ENCODE assay signal across 27 cellular contexts in the genomic region with DNA sequence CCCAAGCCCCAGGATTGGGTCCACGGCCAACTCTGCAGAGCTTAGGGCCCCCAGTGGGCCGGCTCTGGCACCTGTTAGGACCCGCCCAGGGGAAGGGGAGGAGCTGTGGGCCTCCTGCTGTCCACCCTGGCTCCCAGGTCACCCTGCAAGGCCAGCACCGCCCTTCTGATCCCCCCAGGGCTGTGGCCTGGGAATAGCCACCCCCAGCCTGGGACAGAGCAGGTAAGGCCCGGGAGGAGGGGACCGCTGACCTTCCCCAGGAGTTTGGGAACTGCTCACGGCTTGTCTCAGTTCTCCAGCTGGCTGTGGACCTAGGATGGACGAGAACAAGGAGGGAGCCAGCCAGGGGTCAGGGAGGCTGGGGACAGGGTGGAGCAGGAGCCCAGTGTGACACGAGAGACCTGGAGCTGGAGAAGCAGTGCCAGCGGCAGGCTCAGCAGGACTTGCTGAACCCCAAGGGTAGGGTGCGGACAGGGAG. TPM values are rescaled to one million over a fixed set of nuclear protein-coding genes. Genes with fewer than 3 reads are reported as not detected.
DNase-seq lines count a peak whose midpoint lies in the region; ATAC-seq and TF ChIP-seq lines count a peak whose summit lies in the region.
"Had no signal": no experiment of that assay in that cellular context is flagged by ENCODE, and none has a peak within 500 bp of the region (broad histone marks: within the 10 kb centered on the region; RNA-seq: fewer than 3 reads in every experiment).

No MANE protein-coding gene starts in this region.

- TF ChIP-seq CTCF in RWPE1 (conservative IDR thresholded peaks at IDR 0.05; ENCODE audit: low read depth): no peak
- TF ChIP-seq CTCF in lower lobe of right lung (IDR thresholded peaks at IDR 0.05): no peak
- TF ChIP-seq CTCF in tibial nerve (IDR thresholded peaks at IDR 0.05): no peak

- H3K27me3 Mint-ChIP-seq in activated T-helper 17 cell treated with anti-CD3 and anti-CD28 coated beads, Interleukin-2, amount 50 U/mL, for 72 hours: peaks cover 19% of the 10 kb centered on the region

- H3K36me3 ChIP-seq in lower lobe of right lung (no peaks in the 10 kb centered on the region), tibial nerve (no peaks in the 10 kb centered on the region)
- H3K36me3 ChIP-seq: ascending aorta, cardiac muscle cell had no signal

- intact Hi-C loops in Right ventricle myocardium inferior (cut with DNase I): no loop called here
- intact Hi-C loops in cardiac septum (cut with DNase I): no loop called here
- intact Hi-C loops in lower lobe of right lung (cut with DNase I): no loop called here

- peak overlapping the region; percentile 65 for H3K27ac ChIP-seq in RWPE1
- no peak overlapping the region for H3K27ac ChIP-seq in lower lobe of right lung
- peak overlapping the region in 3 of 4 donors; percentile 23 to 36 (median 34) for H3K27ac ChIP-seq in tibial nerve
- H3K27ac ChIP-seq: ascending aorta, cardiac muscle cell, coronary artery, GM23248, SK-N-MC had no signal

- H3K36me3 Mint-ChIP-seq in activated T-helper 17 cell treated with anti-CD3 and anti-CD28 coated beads, Interleukin-2, amount 50 U/mL, for 72 hours (ENCODE audit: low read depth): no peaks in the 10 kb centered on the region
- H3K36me3 Mint-ChIP-seq: CD4-positive, alpha-beta memory T cell; mesothelial cell of epicardium had no signal

- POLR2A ChIA-PET in RWPE1 (lab: Yijun Ruan, JAX; ENCODE audit: low non-redundant PET): no interaction called here

- TF ChIP-seq EP300 in tibial nerve (IDR thresholded peaks at IDR 0.05): no peak

- peak overlapping the region; percentile 17 for H3K4me3 ChIP-seq in lower lobe of right lung
- H3K4me3 ChIP-seq in tibial nerve: no peak overlapping the region
- H3K4me3 ChIP-seq: ascending aorta, cardiac muscle cell, coronary artery, GM23248, SK-N-MC had no signal

- no peaks in the 10 kb centered on the region for H3K9me3 ChIP-seq in lower lobe of right lung
- H3K9me3 ChIP-seq in tibial nerve: no peaks in the 10 kb centered on the region
- H3K9me3 ChIP-seq: ascending aorta had no signal

- H3K4me1 ChIP-seq in lower lobe of right lung (peaks cover 57% of the 10 kb centered on the region), tibial nerve (peaks cover under 1 to 85% (median 53%) of the 10 kb centered on the region in 4 donors)

- ATAC-seq in Right ventricle myocardium inferior: peak; percentile 12
- ATAC-seq in lower lobe of right lung: no peak
- no peak for ATAC-seq in activated T-helper 17 cell treated with anti-CD3 and anti-CD28 coated beads, Interleukin-2, amount 50 U/mL, for 72 hours (replicated peaks)
- no peak for ATAC-seq in left lobe of liver

- no peak for DNase-seq in Right ventricle myocardium inferior (ENCODE audit: missing footprints)
- no peak for DNase-seq in cardiac septum (ENCODE audit: low spot score)
- no peak for DNase-seq in RWPE1 (ENCODE audit: low spot score)
- DNase-seq in lower lobe of right lung: no peak
- DNase-seq in tibial nerve (ENCODE audit: low spot score in 2 of 2): no peak
- no peak for DNase-seq in left lobe of liver (ENCODE audit: low spot score)
- DNase-seq in activated CD4-positive, alpha-beta T cell treated with anti-CD3 and anti-CD28 coated beads, Interleukin-2, amount 50 U/mL, for 48 hours: no peak
- DNase-seq: activated B cell treated with CpG ODN at 0.5 μM for 24 hours; activated CD4-positive, alpha-beta T cell treated with anti-CD3 and anti-CD28 coated beads, Interleukin-2, amount 50 U/mL, for 1 hour; activated gamma-delta T cell treated with Interleukin-2 at 50 U/mL for 16 hours; activated T-cell treated with anti-CD3 and anti-CD28 coated beads, Interleukin-2, amount 50 U/mL, for 24 hours; CD4-positive, alpha-beta memory T cell; effector CD8-positive, alpha-beta T cell; GM23248; Kasumi-1; NCI-H1417 treated with DMSO at 0.1 percent for 48 hours; NCI-H2081; NCI-H748 treated with DMSO at 0.1 percent for 48 hours; RPMI8226; stimulated activated naive CD4-positive, alpha-beta T cell; T-helper 1 cell had no signal

- CTCF ChIA-PET in RWPE1 (lab: Yijun Ruan, JAX): no interaction called here

- TF ChIP-seq POLR2A in tibial nerve (IDR thresholded peaks at IDR 0.05): no peak

- WGBS in tibial nerve, 2 donors: 54 to 58% methylated on average over 9 to 11 of the region's 11 CpGs

- H3K27me3 ChIP-seq in lower lobe of right lung (ENCODE audit: low read depth) (no peaks in the 10 kb centered on the region), tibial nerve (no peaks in the 10 kb centered on the region)
- H3K27me3 ChIP-seq: ascending aorta, cardiac muscle cell had no signal

- H3K27ac Mint-ChIP-seq in activated T-helper 17 cell treated with anti-CD3 and anti-CD28 coated beads, Interleukin-2, amount 50 U/mL, for 72 hours: no peak overlapping the region
- H3K27ac Mint-ChIP-seq: activated B cell treated with CpG ODN at 0.5 μM for 24 hours; activated T-cell treated with anti-CD3 and anti-CD28 coated beads, Interleukin-2, amount 50 U/mL, for 24 hours; CD4-positive, alpha-beta memory T cell; mesothelial cell of epicardium had no signal

- no peaks in the 10 kb centered on the region for H3K9me3 Mint-ChIP-seq in activated T-helper 17 cell treated with anti-CD3 and anti-CD28 coated beads, Interleukin-2, amount 50 U/mL, for 72 hours
- H3K9me3 Mint-ChIP-seq: activated B cell treated with CpG ODN at 0.5 μM for 24 hours; activated T-cell treated with anti-CD3 and anti-CD28 coated beads, Interleukin-2, amount 50 U/mL, for 24 hours; CD4-positive, alpha-beta memory T cell; mesothelial cell of epicardium had no signal

- H3K4me1 Mint-ChIP-seq in activated T-helper 17 cell treated with anti-CD3 and anti-CD28 coated beads, Interleukin-2, amount 50 U/mL, for 72 hours: no peaks in the 10 kb centered on the region

- no peak overlapping the region for H3K4me3 Mint-ChIP-seq in activated T-helper 17 cell treated with anti-CD3 and anti-CD28 coated beads, Interleukin-2, amount 50 U/mL, for 72 hours
- H3K4me3 Mint-ChIP-seq: activated B cell treated with CpG ODN at 0.5 μM for 24 hours; activated T-cell treated with anti-CD3 and anti-CD28 coated beads, Interleukin-2, amount 50 U/mL, for 24 hours; CD4-positive, alpha-beta memory T cell; mesothelial cell of epicardium had no signal

RNA-seq across cellular contexts. Expression of a gene that starts 39.4 kb away (rescaled TPM):
- 44.6 TPM for total RNA-seq in Right ventricle myocardium inferior
- total RNA-seq in cardiac septum: 36.0 TPM
- 98.1 TPM for total RNA-seq in lower lobe of right lung
- total RNA-seq in tibial nerve: 100 to 1,000 TPM in 2 of 4 donors, 10 to 100 TPM in 2; 80.0 to 149 (median 123) TPM
- total RNA-seq in activated T-helper 17 cell treated with anti-CD3 and anti-CD28 coated beads, Interleukin-2, amount 50 U/mL, for 72 hours: 10 to 100 TPM; 58.4 to 71.2 TPM
- 101 TPM for total RNA-seq in left lobe of liver
